ENCODE assay signal across 8 cellular contexts in genomic region chr17:37483311-37484039, GRCh38. TPM values are rescaled to one million over a fixed set of nuclear protein-coding genes. Genes with fewer than 3 reads are reported as not detected.
DNase-seq lines count a peak whose midpoint lies in the region; ATAC-seq, FAIRE-seq and TF ChIP-seq lines count a peak whose summit lies in the region.

No MANE protein-coding gene starts in this region.

- peaks cover 11% of the 10 kb centered on the region for H3K36me3 Mint-ChIP-seq in astrocyte (ENCODE audit: low read depth, unreplicated experiment)

- no peaks in the 10 kb centered on the region for H3K9me3 Mint-ChIP-seq in astrocyte (ENCODE audit: unreplicated experiment)

- H3K4me1 Mint-ChIP-seq in astrocyte (ENCODE audit: low read depth, unreplicated experiment): peaks cover 24% of the 10 kb centered on the region

- H2AFZ ChIP-seq in astrocyte (ENCODE audit: low read depth, low read length): no peak overlapping the region

- peak overlapping the region in 9 of 11 experiments; percentile 37 to 77 (median 62); a peak in 17 of 22 replicates for H3K9ac ChIP-seq in BLaER1 treated with 17β-estradiol and CSF1 and Interleukin-3, amounts not matched to agents 10 nM and 100 nM
- H3K9ac ChIP-seq in HUES48 (ENCODE audit: low read depth, low read length) (peak overlapping the region; percentile 8; the same call in 1 of the 2 replicates), astrocyte (ENCODE audit: low read length) (peak overlapping the region; percentile 22), mucosa of rectum (ENCODE audit: low read depth in 1 of 2, low read length in 2 of 2) (no peak overlapping the region)

- DNase-seq in astrocyte (ENCODE audit: low read depth) (peak; percentile 75), SKM-1 treated with dmso at 0.1 percent for 144 hours (lab: John Stamatoyannopoulos, UW; ENCODE audit: unreplicated experiment) (no peak), erythroblast (lab: John Stamatoyannopoulos, UW) (no peak)
- no peak for DNase-seq in activated CD4-positive, alpha-beta T cell treated with anti-CD3 and anti-CD28 coated beads for 4 hours

- H3K9me3 ChIP-seq in BLaER1 treated with 17β-estradiol and CSF1 and Interleukin-3, amounts not matched to agents 10 nM and 100 nM (replicated peaks in 1 of 11): no peaks in the 10 kb centered on the region
- H3K9me3 ChIP-seq in HUES48 (ENCODE audit: control insufficient read depth, insufficient read depth, low read length) (no peaks in the 10 kb centered on the region), astrocyte (ENCODE audit: insufficient read depth, low read depth, low read length) (no peaks in the 10 kb centered on the region), mucosa of rectum (ENCODE audit: control insufficient read depth in 2 of 2, low read length in 2 of 2) (no peaks in the 10 kb centered on the region)

- H3K79me2 ChIP-seq in astrocyte (ENCODE audit: insufficient read depth, low read length): no peaks in the 10 kb centered on the region

- FAIRE-seq in astrocyte (lab: Jason Lieb, UNC): no peak

- H3K27ac Mint-ChIP-seq in astrocyte (ENCODE audit: unreplicated experiment): peak overlapping the region; percentile 93

- no peak for TF ChIP-seq CTCF in astrocyte (IDR thresholded peaks at IDR 0.05; ENCODE audit: insufficient read depth, low read depth, low read length)

- no peaks in the 10 kb centered on the region for H4K20me1 ChIP-seq in BLaER1 treated with 17β-estradiol and CSF1 and Interleukin-3, amounts not matched to agents 10 nM and 100 nM
- no peaks in the 10 kb centered on the region for H4K20me1 ChIP-seq in astrocyte (ENCODE audit: insufficient read depth, low read length)

- H3K4me1 ChIP-seq in BLaER1 treated with 17β-estradiol and CSF1 and Interleukin-3, amounts not matched to agents 10 nM and 100 nM: peaks cover 28 to 56% (median 44%) of the 10 kb centered on the region in 10 experiments
- peaks cover 28% of the 10 kb centered on the region for H3K4me1 ChIP-seq in HUES48 (ENCODE audit: control insufficient read depth, insufficient read depth, low read length)
- H3K4me1 ChIP-seq in astrocyte (ENCODE audit: insufficient read depth, low read length): peaks cover 18% of the 10 kb centered on the region
- H3K4me1 ChIP-seq in mucosa of rectum (ENCODE audit: control insufficient read depth in 2 of 2, insufficient read depth in 2 of 2, low read length in 2 of 2): peaks cover 1 to 6% of the 10 kb centered on the region in 2 donors

- peak overlapping the region in 10 of 11 experiments; percentile 18 to 94 (median 78); a peak in 20 of 22 replicates for H3K27ac ChIP-seq in BLaER1 treated with 17β-estradiol and CSF1 and Interleukin-3, amounts not matched to agents 10 nM and 100 nM
- H3K27ac ChIP-seq in HUES48 (ENCODE audit: low read depth, low read length) (peak overlapping the region; percentile 44), astrocyte (ENCODE audit: low read depth, low read length) (peak overlapping the region; percentile 51), mucosa of rectum (ENCODE audit: low read depth in 2 of 2, low read length in 2 of 2) (peak overlapping the region; percentile 17 to 43)

- peaks cover 19 to 27% (median 23%) of the 10 kb centered on the region in 11 experiments for H3K36me3 ChIP-seq in BLaER1 treated with 17β-estradiol and CSF1 and Interleukin-3, amounts not matched to agents 10 nM and 100 nM
- peaks cover 18% of the 10 kb centered on the region for H3K36me3 ChIP-seq in HUES48 (ENCODE audit: control insufficient read depth, insufficient read depth, low read length)
- H3K36me3 ChIP-seq in astrocyte (ENCODE audit: insufficient read depth, low read length): peaks cover 4% of the 10 kb centered on the region
- H3K36me3 ChIP-seq in mucosa of rectum (ENCODE audit: control insufficient read depth in 2 of 2, insufficient read depth in 2 of 2, low read length in 2 of 2): peaks cover 5 to 11% of the 10 kb centered on the region in 2 donors

- peak overlapping the region in 3 of 10 experiments; percentile 2 to 6 (median 3); a peak in 1 of 20 replicates for H3K4me3 ChIP-seq in BLaER1 treated with 17β-estradiol and CSF1 and Interleukin-3, amounts not matched to agents 10 nM and 100 nM
- H3K4me3 ChIP-seq in HUES48 (ENCODE audit: low read depth, low read length): no peak overlapping the region
- H3K4me3 ChIP-seq in astrocyte (ENCODE audit: insufficient read depth, low read depth, low read length): no peak overlapping the region
- H3K4me3 ChIP-seq in mucosa of rectum (ENCODE audit: low read length in 2 of 2): no peak overlapping the region

- ATAC-seq in GM18909 (IDR thresholded peaks at IDR 0.05; ENCODE audit: poor library complexity, unreplicated experiment): no peak

- H3K4me3 Mint-ChIP-seq in astrocyte (ENCODE audit: unreplicated experiment): no peak overlapping the region

- peaks cover 0 to 1% (median 0%) of the 10 kb centered on the region in 11 experiments; a peak in 4 of 22 replicates for H3K27me3 ChIP-seq in BLaER1 treated with 17β-estradiol and CSF1 and Interleukin-3, amounts not matched to agents 10 nM and 100 nM
- H3K27me3 ChIP-seq in HUES48 (ENCODE audit: control insufficient read depth, insufficient read depth, low read length) (peaks cover 6% of the 10 kb centered on the region), astrocyte (ENCODE audit: insufficient read depth, low read length) (no peaks in the 10 kb centered on the region), mucosa of rectum (ENCODE audit: control insufficient read depth in 2 of 2, insufficient read depth in 2 of 2, low read length in 2 of 2) (no peaks in the 10 kb centered on the region)

- TF ChIP-seq POLR2A in erythroblast (IDR thresholded peaks at IDR 0.05; ENCODE audit: low read length): no peak

- H3K4me2 ChIP-seq in BLaER1 treated with 17β-estradiol and CSF1 and Interleukin-3, amounts not matched to agents 10 nM and 100 nM: peak overlapping the region; percentile 53 to 85 (median 80); a peak in 21 of 22 replicates
- peak overlapping the region; percentile 26 for H3K4me2 ChIP-seq in astrocyte (ENCODE audit: low read length)

- no peaks in the 10 kb centered on the region for H3K27me3 Mint-ChIP-seq in astrocyte (ENCODE audit: low read depth, unreplicated experiment)

RNA-seq across cellular contexts. Expression of gene DUSP14, which starts 6.2 kb away (rescaled TPM):
- total RNA-seq in astrocyte: 64.3 and 69.1 TPM in 2 replicates

Comparison
In these comparisons a context has a peak if more than half of its experiments do, and no peak if none do; other contexts are left out.
1. H3K9ac ChIP-seq: peak in BLaER1 treated with 17β-estradiol and CSF1 and Interleukin-3, amounts not matched to agents 10 nM and 100 nM (9 of 11), HUES48 (single experiment) and astrocyte (single experiment); none in mucosa of rectum (0 of 2).
2. Peak in every context shown above with its lines, with median percentiles within 50 percentile points of each other: H3K27ac ChIP-seq.